31 cellular contexts compared by ENCODE assay signal in the genomic region with DNA sequence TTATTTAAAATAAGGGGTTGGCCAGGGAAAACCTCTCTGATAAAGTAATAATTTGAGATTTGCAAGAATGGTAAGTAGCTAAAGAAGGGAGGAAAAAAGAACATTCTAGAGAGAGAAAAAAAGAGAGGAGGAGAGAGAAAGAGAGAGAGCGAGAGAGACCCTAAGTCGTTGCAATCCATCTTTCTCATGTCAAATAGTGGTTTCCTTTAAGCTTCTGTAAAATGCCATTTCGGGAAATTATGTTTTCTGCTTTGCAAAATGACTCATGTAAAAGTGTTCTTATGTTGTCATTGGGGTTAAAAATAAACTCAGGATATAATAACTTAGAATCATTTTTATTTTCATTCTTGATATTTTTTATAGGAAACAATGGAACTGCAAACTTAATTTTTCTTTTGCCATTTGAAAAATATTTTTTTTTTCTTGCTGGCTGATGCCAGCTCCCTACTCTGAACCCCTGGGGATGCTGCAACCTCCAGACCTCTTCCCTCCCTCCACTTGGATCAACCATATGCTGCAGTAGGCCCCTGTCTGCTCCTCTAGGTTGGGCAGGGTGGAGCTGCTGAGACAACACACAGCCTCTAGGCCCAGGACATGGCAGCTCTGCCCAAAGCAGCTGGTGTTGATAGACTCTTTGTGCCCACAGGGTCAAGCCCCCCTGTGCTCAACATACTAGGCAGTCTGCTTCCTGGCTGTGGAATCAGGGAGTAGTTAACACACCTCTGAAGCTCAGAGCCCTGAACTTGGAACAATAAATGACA. TPM values are rescaled to one million over a fixed set of nuclear protein-coding genes. Genes with fewer than 3 reads are reported as not detected.
DNase-seq lines count a peak whose midpoint lies in the region; ATAC-seq, FAIRE-seq and TF ChIP-seq lines count a peak whose summit lies in the region.
"Had no signal": no experiment of that assay in that cellular context is flagged by ENCODE, and none has a peak within 500 bp of the region (broad histone marks: within the 10 kb centered on the region; RNA-seq: fewer than 3 reads in every experiment).

No MANE protein-coding gene starts in this region.

- no peaks in the 10 kb centered on the region for H3K79me2 ChIP-seq in H1 (ENCODE audit: control insufficient read depth in 1 of 2, insufficient read depth in 2 of 2, low read length in 2 of 2)
- H3K79me2 ChIP-seq in trophoblast cell (ENCODE audit: control insufficient read depth, insufficient read depth, low read length, poor library complexity): no peaks in the 10 kb centered on the region

- no peak overlapping the region for H2BK5ac ChIP-seq in H1 (ENCODE audit: low read depth, low read length)
- no peak overlapping the region for H2BK5ac ChIP-seq in trophoblast cell (ENCODE audit: low read depth, low read length, poor library complexity)

- H4K20me1 ChIP-seq in H1 (replicated peaks in 1 of 2; ENCODE audit: control insufficient read depth in 1 of 2, insufficient read depth in 2 of 2, low read length in 2 of 2): no peaks in the 10 kb centered on the region

- H4K8ac ChIP-seq in H1 (ENCODE audit: extremely low read depth, insufficient read depth, low read length): peak overlapping the region; percentile 53
- no peak overlapping the region for H4K8ac ChIP-seq in trophoblast cell (ENCODE audit: low read depth, low read length)

- no peak overlapping the region for H4K12ac ChIP-seq in trophoblast cell (ENCODE audit: low read depth, low read length)

- H2BK12ac ChIP-seq in H1 (ENCODE audit: low read depth, low read length): no peak overlapping the region
- no peak overlapping the region for H2BK12ac ChIP-seq in trophoblast cell (ENCODE audit: low read length)

- H3K18ac ChIP-seq in H1 (ENCODE audit: extremely low read depth, low read length) (no peak overlapping the region), trophoblast cell (ENCODE audit: low read length) (no peak overlapping the region)

- no peak for FAIRE-seq in H1 (lab: Jason Lieb, UNC)
- FAIRE-seq: A549, kidney, small intestine, urothelium cell line had no signal

- TF ChIP-seq EP300 in H1 (IDR thresholded peaks at IDR 0.05; ENCODE audit: borderline replicate concordance in 1 of 2, low read depth in 2 of 2, low read length in 2 of 2): no peak

- no peak overlapping the region for H4K91ac ChIP-seq in H1 (replicated peaks; ENCODE audit: insufficient read length, low read length)
- H4K91ac ChIP-seq in trophoblast cell (ENCODE audit: low read depth, low read length): no peak overlapping the region

- H3K27ac Mint-ChIP-seq in activated T-cell treated with anti-CD3 and anti-CD28 coated beads, Interleukin-2, amount 50 U/mL, for 72 hours: peak overlapping the region; percentile 47
- H3K27ac Mint-ChIP-seq: activated CD8-positive, alpha-beta T cell treated with anti-CD3 and anti-CD28 coated beads, Interleukin-2, amount 10 ng/mL, durations not matched to agents 7 days and 5 days; activated naive CD4-positive, alpha-beta T cell treated with anti-CD3 and anti-CD28 coated beads, Interleukin-2, amount 50 U/mL, for 24 hours; nephron progenitor cell; progenitor cell of endocrine pancreas; T-helper 17 cell; WTC11 had no signal

- H2BK20ac ChIP-seq in H1 (ENCODE audit: low read length): no peak overlapping the region

- H2AK5ac ChIP-seq in H1 (ENCODE audit: low read depth, low read length): no peak overlapping the region
- H2AK5ac ChIP-seq in trophoblast cell (ENCODE audit: low read length): no peak overlapping the region

- WGBS in H1 (ENCODE audit: extremely low coverage in 1 of 2, insufficient coverage in 1 of 2, insufficient read length in 1 of 2, insufficient replicate concordance in 2 of 2, low coverage in 1 of 2, low lambda C conversion rate in 2 of 2, missing lambda C conversion rate in 1 of 2), 2 experiments: 90% methylated on average over 3 of the region's 3 CpGs; no CpG with 5 or more reads in 1 of the 2 experiments
- WGBS in trophoblast cell (ENCODE audit: extremely low coverage, insufficient coverage, insufficient read length): no CpG with 5 or more reads among the region's 3 CpGs

- H3K36me3 Mint-ChIP-seq in activated T-cell treated with anti-CD3 and anti-CD28 coated beads, Interleukin-2, amount 50 U/mL, for 72 hours (ENCODE audit: insufficient read depth in 2 of 2): no peaks in the 10 kb centered on the region
- H3K36me3 Mint-ChIP-seq in activated T-cell treated with anti-CD3 and anti-CD28 coated beads, Interleukin-2, amount 50 U/mL, for 4 hours (ENCODE audit: insufficient read depth): no peaks in the 10 kb centered on the region
- H3K36me3 Mint-ChIP-seq: activated naive CD4-positive, alpha-beta T cell treated with anti-CD3 and anti-CD28 coated beads, Interleukin-2, amount 50 U/mL, for 24 hours had no signal

- no peak for TF ChIP-seq CTCF in H1 (IDR thresholded peaks at IDR 0.05; ENCODE audit: control extremely low read depth in 1 of 3, insufficient read depth in 1 of 3, low read depth in 1 of 3, low read length in 3 of 3)

- no peak for TF ChIP-seq RAD21 in H1 (IDR thresholded peaks at IDR 0.05 in 1 of 2, conservative IDR thresholded peaks at IDR 0.05 in 1 of 2; ENCODE audit: low read depth in 2 of 2, low read length in 2 of 2)

- TF ChIP-seq POLR2A in H1 (IDR thresholded peaks at IDR 0.05; ENCODE audit: control extremely low read depth in 1 of 2, low read depth in 2 of 2, low read length in 2 of 2) (no peak), GM18505 (IDR thresholded peaks at IDR 0.05; ENCODE audit: borderline replicate concordance, extremely low read depth, insufficient read depth, insufficient read length) (no peak)

- H3K9me3 ChIP-seq in H1 (ENCODE audit: insufficient read depth in 2 of 2, low read depth in 1 of 2, low read length in 1 of 2) (no peaks in the 10 kb centered on the region), trophoblast cell (ENCODE audit: insufficient read depth, low read depth, low read length) (no peaks in the 10 kb centered on the region)
- H3K9me3 ChIP-seq: A549, MG63, Peyer's patch, SJSA1 had no signal

- H3K9ac ChIP-seq in H1 (replicated peaks in 1 of 4; ENCODE audit: extremely low read depth in 1 of 4, low read depth in 3 of 4, low read length in 3 of 4) (no peak overlapping the region), trophoblast cell (ENCODE audit: low read length) (no peak overlapping the region)

- peaks cover 0 to under 1% of the 10 kb centered on the region in 2 donors for H3K9me3 Mint-ChIP-seq in activated T-cell treated with anti-CD3 and anti-CD28 coated beads, Interleukin-2, amount 50 U/mL, for 72 hours
- peaks cover under 1% of the 10 kb centered on the region for H3K9me3 Mint-ChIP-seq in activated T-cell treated with anti-CD3 and anti-CD28 coated beads, Interleukin-2, amount 50 U/mL, for 4 hours
- H3K9me3 Mint-ChIP-seq: activated naive CD4-positive, alpha-beta T cell treated with anti-CD3 and anti-CD28 coated beads, Interleukin-2, amount 50 U/mL, for 24 hours had no signal

- H3K4ac ChIP-seq in H1 (replicated peaks; ENCODE audit: insufficient read length, low read depth, low read length) (no peak overlapping the region), trophoblast cell (ENCODE audit: low read depth, low read length) (no peak overlapping the region)

- no peaks in the 10 kb centered on the region for H3K27me3 ChIP-seq in H1 (replicated peaks in 1 of 4; ENCODE audit: control insufficient read depth in 3 of 4, extremely low read depth in 1 of 4, insufficient read depth in 3 of 4, low read length in 3 of 4)
- no peaks in the 10 kb centered on the region for H3K27me3 ChIP-seq in trophoblast cell (ENCODE audit: insufficient read depth, low read length)
- H3K27me3 ChIP-seq: brain microvascular endothelial cell, MG63, Peyer's patch, SJSA1 had no signal

- no peaks in the 10 kb centered on the region for H3K79me1 ChIP-seq in H1 (ENCODE audit: low read depth, low read length)
- H3K79me1 ChIP-seq in trophoblast cell (ENCODE audit: low read length): no peaks in the 10 kb centered on the region

- no peak overlapping the region for H4K5ac ChIP-seq in H1 (ENCODE audit: insufficient read length, low read depth, low read length)

- DNase-seq in activated T-cell treated with anti-CD3 and anti-CD28 coated beads, Interleukin-2, amount 50 U/mL, for 72 hours: no peak
- DNase-seq in activated T-cell treated with anti-CD3 and anti-CD28 coated beads, Interleukin-2, amount 50 U/mL, for 4 hours: no peak
- peak; percentile 90 for DNase-seq in NCI-H69 (lab: John Stamatoyannopoulos, UW)
- DNase-seq in H1 (ENCODE audit: low read depth in 1 of 2, low spot score in 2 of 2): no peak
- no peak for DNase-seq in COLO668 (lab: John Stamatoyannopoulos, UW; ENCODE audit: unreplicated experiment)
- DNase-seq in inferior parietal cortex (ENCODE audit: extremely low spot score): no peak
- DNase-seq in trophoblast cell: no peak
- DNase-seq: activated CD8-positive, alpha-beta T cell treated with anti-CD3 and anti-CD28 coated beads, Interleukin-2, amount 10 ng/mL, durations not matched to agents 7 days and 5 days; activated T-cell treated with anti-CD3 and anti-CD28 coated beads, Interleukin-2, amount 50 U/mL, for 48 hours; brain microvascular endothelial cell; cortex of kidney; GF-D8; hippocampal formation; kidney; MG63; NCI-H2029 treated with DMSO at 0.1 percent for 48 hours; NCI-H774; nephron progenitor cell; Peyer's patch; small intestine; T-helper 17 cell had no signal

- no peak overlapping the region for H3K56ac ChIP-seq in H1 (replicated peaks; ENCODE audit: insufficient read length, low read depth, low read length)

- no peak overlapping the region for H3K27ac ChIP-seq in H1 (ENCODE audit: low read depth, low read length)
- no peak overlapping the region for H3K27ac ChIP-seq in trophoblast cell (ENCODE audit: low read depth, low read length)
- H3K27ac ChIP-seq: A549, brain microvascular endothelial cell, Peyer's patch, SJSA1 had no signal

- CTCF ChIA-PET in H1 (lab: Charles Lee; ENCODE audit: partially characterized antibody): no interaction called here

- no peak for ATAC-seq in activated T-cell treated with anti-CD3 and anti-CD28 coated beads, Interleukin-2, amount 50 U/mL, for 72 hours (replicated peaks in 1 of 2)
- ATAC-seq in activated T-cell treated with anti-CD3 and anti-CD28 coated beads, Interleukin-2, amount 50 U/mL, for 4 hours: no peak
- no peak for ATAC-seq in GM18505 (IDR thresholded peaks at IDR 0.05; ENCODE audit: unreplicated experiment)
- ATAC-seq: A549; activated CD8-positive, alpha-beta T cell treated with anti-CD3 and anti-CD28 coated beads, Interleukin-2, amount 10 ng/mL, durations not matched to agents 7 days and 5 days; T-helper 17 cell; WTC11 had no signal

- no peak overlapping the region for H3K4me2 ChIP-seq in H1 (ENCODE audit: insufficient read depth in 1 of 2, low read depth in 2 of 2, low read length in 2 of 2)
- H3K4me2 ChIP-seq in trophoblast cell (ENCODE audit: low read length): no peak overlapping the region
- H3K4me2 ChIP-seq: A549 had no signal

- POLR2A ChIA-PET in H1 (lab: Charles Lee; ENCODE audit: partially characterized antibody): no interaction called here

- no peaks in the 10 kb centered on the region; the same call in 1 of the 2 replicates for H3K23me2 ChIP-seq in H1 (ENCODE audit: low read depth, low read length)

- no peak overlapping the region for H2BK15ac ChIP-seq in H1 (ENCODE audit: low read length)

- H3K14ac ChIP-seq in H1 (ENCODE audit: insufficient read length): no peak overlapping the region
- no peak overlapping the region for H3K14ac ChIP-seq in trophoblast cell (ENCODE audit: low read length)

- no peaks in the 10 kb centered on the region; a peak in 1 of 7 replicates for H3K4me1 ChIP-seq in H1 (replicated peaks in 1 of 4; ENCODE audit: control insufficient read depth in 3 of 4, insufficient read depth in 4 of 4, low read length in 3 of 4)
- peaks cover 0 to 3% of the 10 kb centered on the region in 2 experiments for H3K4me1 ChIP-seq in trophoblast cell (ENCODE audit: control insufficient read depth in 1 of 2, insufficient read depth in 2 of 2, low read length in 2 of 2)
- H3K4me1 ChIP-seq: A549, Peyer's patch, SJSA1 had no signal

- H2AFZ ChIP-seq in H1 (ENCODE audit: low read length) (no peak overlapping the region), trophoblast cell (ENCODE audit: insufficient read depth, low read length, poor library complexity) (no peak overlapping the region)

- no peaks in the 10 kb centered on the region for H3K36me3 ChIP-seq in H1 (ENCODE audit: control insufficient read depth in 2 of 4, insufficient read depth in 4 of 4, low read length in 3 of 4)
- no peaks in the 10 kb centered on the region for H3K36me3 ChIP-seq in trophoblast cell (ENCODE audit: control insufficient read depth in 1 of 2, insufficient read depth in 2 of 2, low read length in 2 of 2)
- H3K36me3 ChIP-seq: brain microvascular endothelial cell, MG63, Peyer's patch, SJSA1 had no signal

- H3K27me3 Mint-ChIP-seq in activated T-cell treated with anti-CD3 and anti-CD28 coated beads, Interleukin-2, amount 50 U/mL, for 72 hours (ENCODE audit: low read depth): peaks cover 10% of the 10 kb centered on the region
- no peaks in the 10 kb centered on the region for H3K27me3 Mint-ChIP-seq in activated T-cell treated with anti-CD3 and anti-CD28 coated beads, Interleukin-2, amount 50 U/mL, for 4 hours (ENCODE audit: low read depth)
- H3K27me3 Mint-ChIP-seq: activated naive CD4-positive, alpha-beta T cell treated with anti-CD3 and anti-CD28 coated beads, Interleukin-2, amount 50 U/mL, for 24 hours; progenitor cell of endocrine pancreas; T-helper 17 cell had no signal

- H2BK120ac ChIP-seq in H1 (replicated peaks; ENCODE audit: low read depth, low read length) (no peak overlapping the region), trophoblast cell (ENCODE audit: insufficient read depth, low read length, poor library complexity) (no peak overlapping the region)

- peaks cover 12% of the 10 kb centered on the region for H3K4me1 Mint-ChIP-seq in activated T-cell treated with anti-CD3 and anti-CD28 coated beads, Interleukin-2, amount 50 U/mL, for 72 hours (ENCODE audit: low read depth)
- no peaks in the 10 kb centered on the region for H3K4me1 Mint-ChIP-seq in activated T-cell treated with anti-CD3 and anti-CD28 coated beads, Interleukin-2, amount 50 U/mL, for 4 hours (ENCODE audit: low read depth)
- H3K4me1 Mint-ChIP-seq: activated naive CD4-positive, alpha-beta T cell treated with anti-CD3 and anti-CD28 coated beads, Interleukin-2, amount 50 U/mL, for 24 hours; nephron progenitor cell; T-helper 17 cell; WTC11 had no signal

- no peak overlapping the region for H3K4me3 Mint-ChIP-seq in activated T-cell treated with anti-CD3 and anti-CD28 coated beads, Interleukin-2, amount 50 U/mL, for 72 hours
- no peak overlapping the region for H3K4me3 Mint-ChIP-seq in activated T-cell treated with anti-CD3 and anti-CD28 coated beads, Interleukin-2, amount 50 U/mL, for 4 hours
- H3K4me3 Mint-ChIP-seq: activated CD8-positive, alpha-beta T cell treated with anti-CD3 and anti-CD28 coated beads, Interleukin-2, amount 10 ng/mL, durations not matched to agents 7 days and 5 days; activated naive CD4-positive, alpha-beta T cell treated with anti-CD3 and anti-CD28 coated beads, Interleukin-2, amount 50 U/mL, for 24 hours; nephron progenitor cell; T-helper 17 cell; WTC11 had no signal

- H3K23ac ChIP-seq in H1 (ENCODE audit: insufficient read length) (no peak overlapping the region), trophoblast cell (ENCODE audit: low read length) (no peak overlapping the region)

- H3K4me3 ChIP-seq in H1 (ENCODE audit: extremely low read depth in 1 of 4, insufficient read depth in 2 of 4, low read depth in 3 of 4, low read length in 4 of 4): no peak overlapping the region
- no peak overlapping the region for H3K4me3 ChIP-seq in trophoblast cell (ENCODE audit: low read depth, low read length)
- H3K4me3 ChIP-seq: A549, MG63, Peyer's patch, SJSA1 had no signal

RNA-seq across cellular contexts. Expression of a gene that starts 19.7 kb away (rescaled TPM):
- total RNA-seq in activated T-cell treated with anti-CD3 and anti-CD28 coated beads, Interleukin-2, amount 50 U/mL, for 72 hours: under 1 TPM; 0.05 to 0.55 TPM
- total RNA-seq in activated T-cell treated with anti-CD3 and anti-CD28 coated beads, Interleukin-2, amount 50 U/mL, for 4 hours: under 1 TPM in 2 of 3 donors, not detected in 1; 0.11 TPM
- not detected in 2 replicates for total RNA-seq in H1 (2021; fragmentation: NEBNext Ultra II Directional; extraction: Animal tissue kit (Norgen Biotek cat#: 25700))
- polyA plus RNA-seq in H1 (2011; rRNA removed): not detected in 2 replicates
- polyA plus RNA-seq in H1 (2011; cell fraction: cytosol; rRNA removed): not detected
- not detected for polyA plus RNA-seq in H1 (2011; cell fraction: nucleus; rRNA removed)
- polyA plus RNA-seq in H1 (2012, experiment 1 of 2): not detected in 4 replicates
- polyA plus RNA-seq in H1 (2012, experiment 2 of 2): not detected
- not detected for polyA plus RNA-seq in H1 (2013, experiment 1 of 2)
- not detected for polyA plus RNA-seq in H1 (2013, experiment 2 of 2)
- polyA minus RNA-seq in H1 (2011; rRNA and poly(A)+ RNA removed): not detected in 2 replicates
- not detected for polyA minus RNA-seq in H1 (2011; cell fraction: cytosol; rRNA and poly(A)+ RNA removed)
- not detected for polyA minus RNA-seq in H1 (2011; cell fraction: nucleus; rRNA and poly(A)+ RNA removed)
- polyA plus RNA-seq in trophoblast cell (2013): 0.03 TPM in 2 replicates
- total RNA-seq: activated CD8-positive, alpha-beta T cell treated with anti-CD3 and anti-CD28 coated beads, Interleukin-2, amount 10 ng/mL, durations not matched to agents 7 days and 5 days; fibroblast of villous mesenchyme; H4; progenitor cell of endocrine pancreas; SJSA1; WTC11 had no signal
- polyA plus RNA-seq: A549, BJ had no signal
